ENCODE assay signal across 1 cellular context in genomic region chr11:88307749-88308425, GRCh38.
TF ChIP-seq lines count a peak whose summit lies in the region.

No MANE protein-coding gene starts in this region.

TF ChIP-seq in H1, 55 proteins besides CTCF, POLR2A, EP300 and RAD21 (continued from another document):
- TF ChIP-seq USF2 (IDR thresholded peaks at IDR 0.05; ENCODE audit: low read length) (no peak), JUN (IDR thresholded peaks at IDR 0.05; ENCODE audit: low read depth, low read length) (no peak), GABPA (IDR thresholded peaks at IDR 0.05; ENCODE audit: borderline replicate concordance, insufficient read depth, low read length) (no peak), KDM5A (IDR thresholded peaks at IDR 0.05; ENCODE audit: low read length) (no peak), RFX5 (IDR thresholded peaks at IDR 0.05; ENCODE audit: borderline replicate concordance, low read depth, low read length) (no peak), CBX8 (IDR thresholded peaks at IDR 0.05; ENCODE audit: borderline replicate concordance, low read depth, low read length) (no peak), EGR1 (IDR thresholded peaks at IDR 0.05; ENCODE audit: borderline replicate concordance, low read depth, low read length) (no peak), ASH2L (IDR thresholded peaks at IDR 0.05; ENCODE audit: low read length) (peak; percentile 98), SAP30 (IDR thresholded peaks at IDR 0.05; ENCODE audit: insufficient read depth, insufficient replicate concordance, low read length) (no peak), TEAD4 (IDR thresholded peaks at IDR 0.05; ENCODE audit: low read depth, low read length) (0 out of 2 replicates have a peak, but pooled peaks have one; percentile 26), RXRA (IDR thresholded peaks at IDR 0.05; ENCODE audit: insufficient read depth, low read depth, low read length) (no peak), KDM4A (IDR thresholded peaks at IDR 0.05; ENCODE audit: low read depth, low read length, severe bottlenecking) (no peak), BCL11A (IDR thresholded peaks at IDR 0.05; ENCODE audit: low read depth in 2 of 2, low read length in 2 of 2) (peak in 1 of 2 experiments; percentile 8), CHD1 (IDR thresholded peaks at IDR 0.05; ENCODE audit: low read depth, low read length) (peak; percentile 88), POLR2AphosphoS5 (IDR thresholded peaks at IDR 0.05; ENCODE audit: low read depth, low read length) (peak; percentile 76), SIRT6 (IDR thresholded peaks at IDR 0.05; ENCODE audit: low read length) (no peak), ATF3 (IDR thresholded peaks at IDR 0.05; ENCODE audit: insufficient read depth, low read depth, low read length) (no peak), SRF (IDR thresholded peaks at IDR 0.05; ENCODE audit: low read depth, low read length) (no peak), NANOG (IDR thresholded peaks at IDR 0.05; ENCODE audit: insufficient read depth, low read depth, low read length, poor library complexity, severe bottlenecking) (no peak), BRCA1 (IDR thresholded peaks at IDR 0.05; ENCODE audit: low read depth, low read length) (no peak), CBX5 (IDR thresholded peaks at IDR 0.05; ENCODE audit: low read depth, low read length) (no peak), EZH2 (IDR thresholded peaks at IDR 0.05; ENCODE audit: low read depth, low read length, severe bottlenecking) (no peak), HDAC6 (IDR thresholded peaks at IDR 0.05; ENCODE audit: low read depth, low read length) (no peak), RNF2 (IDR thresholded peaks at IDR 0.05; ENCODE audit: borderline replicate concordance, low read depth, low read length, missing control alignments, poor library complexity, severe bottlenecking) (no peak), CEBPB (IDR thresholded peaks at IDR 0.05; ENCODE audit: low read depth, low read length) (no peak), SUZ12 (IDR thresholded peaks at IDR 0.05; ENCODE audit: low read length) (no peak), BACH1 (IDR thresholded peaks at IDR 0.05; ENCODE audit: low read length) (no peak), SP4 (IDR thresholded peaks at IDR 0.05; ENCODE audit: low read length) (no peak), E2F6 (IDR thresholded peaks at IDR 0.05) (no peak), TCF12 (IDR thresholded peaks at IDR 0.05; ENCODE audit: low read depth, low read length) (0 out of 2 replicates have a peak, but pooled peaks have one; percentile 54), RBBP5 (IDR thresholded peaks at IDR 0.05; ENCODE audit: borderline replicate concordance, low read depth, low read length) (peak; percentile 96; the same call in 1 of the 2 replicates), CHD7 (IDR thresholded peaks at IDR 0.05; ENCODE audit: insufficient replicate concordance, low read length) (peak; percentile 70), ATF2 (IDR thresholded peaks at IDR 0.05; ENCODE audit: low read length) (no peak), CHD2 (IDR thresholded peaks at IDR 0.05; ENCODE audit: low read length) (peak; percentile 50; the same call in 1 of the 2 replicates), KDM1A (IDR thresholded peaks at IDR 0.05; ENCODE audit: borderline replicate concordance, low read length) (no peak), YY1 (IDR thresholded peaks at IDR 0.05; ENCODE audit: low read depth, low read length) (peak; percentile 87), SIN3A (conservative IDR thresholded peaks at IDR 0.05 in 1 of 2, IDR thresholded peaks at IDR 0.05 in 1 of 2; ENCODE audit: low read depth in 1 of 2, low read length in 2 of 2) (no peak), SIX5 (IDR thresholded peaks at IDR 0.05; ENCODE audit: low read depth, low read length) (no peak)
